ENCODE assay signal across 30 cellular contexts in genomic region chr15:43991235-43991634, GRCh38.
"Had no signal": no experiment of that assay in that cellular context is flagged by ENCODE, and none has a peak within 500 bp of the region (broad histone marks: within the 10 kb centered on the region; RNA-seq: fewer than 3 reads in every experiment).

No MANE protein-coding gene starts in this region.

- H3K36me3 ChIP-seq: brain microvascular endothelial cell, cardiac muscle cell, Peyer's patch, SJCRH30 had no signal

- H3K4me1 Mint-ChIP-seq: activated CD4-positive, alpha-beta T cell treated with anti-CD3 and anti-CD28 coated beads, Interleukin-2, amount 10 ng/mL, durations not matched to agents 7 days and 5 days; activated T-helper 17 cell treated with anti-CD3 and anti-CD28 coated beads, Interleukin-2, amount 50 U/mL, for 72 hours; T-cell had no signal

- H3K27me3 Mint-ChIP-seq: activated CD4-positive, alpha-beta memory T cell treated with anti-CD3 and anti-CD28 coated beads for 36 hours; activated naive CD8-positive, alpha-beta T cell had no signal

- ATAC-seq: activated T-cell treated with anti-CD3 and anti-CD28 coated beads, Interleukin-2, amount 50 U/mL, for 4 hours; activated T-helper 17 cell treated with anti-CD3 and anti-CD28 coated beads, Interleukin-2, amount 50 U/mL, for 72 hours; T-cell had no signal

- H3K9me3 Mint-ChIP-seq: activated CD4-positive, alpha-beta memory T cell treated with anti-CD3 and anti-CD28 coated beads for 36 hours; activated CD4-positive, alpha-beta T cell treated with anti-CD3 and anti-CD28 coated beads, Interleukin-2, amount 10 ng/mL, durations not matched to agents 7 days and 5 days; activated naive CD4-positive, alpha-beta T cell treated with anti-CD3 and anti-CD28 coated beads for 36 hours; activated T-cell treated with anti-CD3 and anti-CD28 coated beads, Interleukin-2, amount 50 U/mL, for 4 hours; activated T-helper 17 cell treated with anti-CD3 and anti-CD28 coated beads, Interleukin-2, amount 50 U/mL, for 72 hours; T-cell had no signal

- H3K9me3 ChIP-seq: Peyer's patch, SJCRH30 had no signal

- H3K4me3 Mint-ChIP-seq: activated CD4-positive, alpha-beta memory T cell treated with anti-CD3 and anti-CD28 coated beads for 36 hours; activated CD4-positive, alpha-beta T cell treated with anti-CD3 and anti-CD28 coated beads, Interleukin-2, amount 10 ng/mL, durations not matched to agents 7 days and 5 days; activated naive CD4-positive, alpha-beta T cell treated with anti-CD3 and anti-CD28 coated beads for 36 hours; activated naive CD8-positive, alpha-beta T cell; activated T-cell treated with anti-CD3 and anti-CD28 coated beads, Interleukin-2, amount 50 U/mL, for 4 hours; activated T-helper 17 cell treated with anti-CD3 and anti-CD28 coated beads, Interleukin-2, amount 50 U/mL, for 72 hours; T-cell had no signal

- H3K4me1 ChIP-seq: Peyer's patch, SJCRH30 had no signal

- H3K4me3 ChIP-seq: cardiac muscle cell, Peyer's patch, SJCRH30 had no signal

- H3K27me3 ChIP-seq: brain microvascular endothelial cell, cardiac muscle cell, Peyer's patch, SJCRH30 had no signal

- H3K36me3 Mint-ChIP-seq: activated CD4-positive, alpha-beta memory T cell treated with anti-CD3 and anti-CD28 coated beads for 36 hours; activated naive CD8-positive, alpha-beta T cell; T-cell had no signal

- H3K27ac Mint-ChIP-seq: activated CD4-positive, alpha-beta memory T cell treated with anti-CD3 and anti-CD28 coated beads for 36 hours; activated CD4-positive, alpha-beta T cell treated with anti-CD3 and anti-CD28 coated beads, Interleukin-2, amount 10 ng/mL, durations not matched to agents 7 days and 5 days; activated naive CD4-positive, alpha-beta T cell treated with anti-CD3 and anti-CD28 coated beads for 36 hours; activated naive CD8-positive, alpha-beta T cell; T-cell had no signal

- H3K27ac ChIP-seq: brain microvascular endothelial cell, cardiac muscle cell, Peyer's patch, RWPE1, SJCRH30 had no signal

- DNase-seq: activated CD4-positive, alpha-beta memory T cell treated with anti-CD3 and anti-CD28 coated beads for 36 hours; activated CD4-positive, alpha-beta T cell treated with anti-CD3 and anti-CD28 coated beads, Interleukin-2, amount 10 ng/mL, durations not matched to agents 7 days and 5 days; activated CD4-positive, CD25-positive, alpha-beta regulatory T cell; activated CD8-positive, alpha-beta memory T cell treated with anti-CD3 and anti-CD28 coated beads for 24 hours; activated gamma-delta T cell; activated naive CD4-positive, alpha-beta T cell treated with anti-CD3 and anti-CD28 coated beads for 36 hours; activated T-cell treated with anti-CD3 and anti-CD28 coated beads, Interleukin-2, amount 50 U/mL, for 4 hours; amygdala; brain microvascular endothelial cell; Kasumi-1; KBM-7; NCI-H1105 treated with DMSO at 0.1 percent for 48 hours; NCI-H146; NCI-H187 treated with DMSO at 0.1 percent for 48 hours; NCI-H2081 treated with DMSO at 0.1 percent for 48 hours; NCI-H2171 treated with DMSO at 0.1 percent for 48 hours; NCI-H510A treated with DMSO at 0.1 percent for 48 hours; NCI-H69; NK-92 treated with Interleukin-12 subunit alpha and Interleukin-12 subunit beta, amount 100 ng/mL, for 24 hours; OCI-M1; Peyer's patch; Right ventricle myocardium superior; SJCRH30; T-cell; T-helper 2 cell; T1000 had no signal
